Comparison of ENCODE assay signal across 11 cellular contexts in genomic region chr6:160950507-160950906, GRCh38. TPM values are rescaled to one million over a fixed set of nuclear protein-coding genes. Genes with fewer than 3 reads are reported as not detected.
DNase-seq lines count a peak whose midpoint lies in the region; ATAC-seq and TF ChIP-seq lines count a peak whose summit lies in the region.
"Had no signal": no experiment of that assay in that cellular context is flagged by ENCODE, and none has a peak within 500 bp of the region (broad histone marks: within the 10 kb centered on the region; RNA-seq: fewer than 3 reads in every experiment).

No MANE protein-coding gene starts in this region.

- H3K27me3 ChIP-seq in GM23248 (replicated peaks; ENCODE audit: insufficient read depth) = no peaks in the 10 kb centered on the region
- H3K27me3 ChIP-seq in ascending aorta = no peaks in the 10 kb centered on the region
- H3K27me3 ChIP-seq in heart left ventricle = no peaks in the 10 kb centered on the region
- H3K27me3 ChIP-seq in BE2C = no peaks in the 10 kb centered on the region; the same call in 1 of the 2 replicates

- intact Hi-C loops in ascending aorta (cut with DNase I) (no loop called here), heart left ventricle (cut with DNase I) (loop anchor here in 1 of 10 donors (1.0 kb wide), 1 partner anchor 23 kb away; no protein-coding TSS in a partner anchor)

- H3K4me3 ChIP-seq in GM23248 = no peak overlapping the region
- H3K4me3 ChIP-seq in ascending aorta = peak overlapping the region in 1 of 2 donors; percentile 25
- H3K4me3 ChIP-seq in heart left ventricle = no peak overlapping the region
- no peak overlapping the region for H3K4me3 ChIP-seq in BE2C (ENCODE audit: low read depth, low read length)

- H3K9me2 ChIP-seq in GM23248 (ENCODE audit: insufficient read depth) = no peaks in the 10 kb centered on the region

- 58 to 60% methylated on average over 4 of the region's 4 CpGs for WGBS in GM23248 (ENCODE audit: low coverage in 1 of 2, low lambda C conversion rate in 2 of 2, missing lambda C conversion rate in 2 of 2), 2 experiments
- 8 to 13% (median 10%) methylated on average over 4 of the region's 4 CpGs for WGBS in heart left ventricle, 4 donors

- no peaks in the 10 kb centered on the region for H4K20me1 ChIP-seq in GM23248 (ENCODE audit: insufficient read depth)

- peak; percentile 87 for DNase-seq in GM23248
- no peak for DNase-seq in ascending aorta (ENCODE audit: low spot score in 2 of 2)
- peak in 2 of 5 donors; percentile 33 to 50 for DNase-seq in heart left ventricle
- DNase-seq in renal cortical epithelial cell (ENCODE audit: low read depth) = peak; percentile 79
- no peak for DNase-seq in NK-92 (lab: John Stamatoyannopoulos, UW; ENCODE audit: unreplicated experiment)
- no peak for DNase-seq in BE2C
- no peak for DNase-seq in nephron progenitor cell
- DNase-seq in NCI-H146 (lab: John Stamatoyannopoulos, UW) = no peak
- DNase-seq: activated CD4-positive, CD25-positive, alpha-beta regulatory T cell treated with anti-CD3 and anti-CD28 coated beads, Interleukin-2, amount 50 U/mL, for 72 hours; activated naive CD4-positive, alpha-beta T cell; NCI-H1694 treated with DMSO at 0.1 percent for 48 hours had no signal

- ATAC-seq in heart left ventricle = peak; percentile 75 to 94 (median 86)

- H3K4me2 ChIP-seq in GM23248 (ENCODE audit: unreplicated experiment) = peak overlapping the region; percentile 31

- no peak overlapping the region for H3K27ac Mint-ChIP-seq in nephron progenitor cell

- H3K9me3 ChIP-seq in GM23248 (ENCODE audit: low read depth) = no peaks in the 10 kb centered on the region
- H3K9me3 ChIP-seq in ascending aorta = no peaks in the 10 kb centered on the region
- no peaks in the 10 kb centered on the region for H3K9me3 ChIP-seq in heart left ventricle
- no peaks in the 10 kb centered on the region for H3K9me3 ChIP-seq in BE2C

- TF ChIP-seq CTCF in ascending aorta (IDR thresholded peaks at IDR 0.05) (no peak), heart left ventricle (IDR thresholded peaks at IDR 0.05) (no peak), BE2C (IDR thresholded peaks at IDR 0.05; ENCODE audit: low read depth, low read length) (no peak), nephron progenitor cell (IDR thresholded peaks at IDR 0.05) (no peak)

- H3K36me3 ChIP-seq in GM23248 (ENCODE audit: low read depth) = no peaks in the 10 kb centered on the region
- H3K36me3 ChIP-seq in ascending aorta = no peaks in the 10 kb centered on the region
- no peaks in the 10 kb centered on the region for H3K36me3 ChIP-seq in heart left ventricle
- H3K36me3 ChIP-seq in BE2C = no peaks in the 10 kb centered on the region

- H3K27me3 Mint-ChIP-seq in nephron progenitor cell (ENCODE audit: low read depth, poor library complexity) = no peaks in the 10 kb centered on the region

- H3F3A ChIP-seq in GM23248 (ENCODE audit: insufficient read depth) = 0 out of 2 replicates have a peak, but pooled peaks cover 9% of the 10 kb centered on the region

- peak overlapping the region; percentile 55 for H2AFZ ChIP-seq in GM23248

- in situ Hi-C loops in GM23248 (cut with MboI) = no loop called here

- H3K36me3 Mint-ChIP-seq in nephron progenitor cell (ENCODE audit: low read depth) = no peaks in the 10 kb centered on the region

- TF ChIP-seq POLR2A in heart left ventricle (IDR thresholded peaks at IDR 0.05) = no peak

- H3K27ac ChIP-seq in GM23248 (peak overlapping the region; percentile 71), ascending aorta (peak overlapping the region; percentile 68 to 72), heart left ventricle (peak overlapping the region in 11 of 12 donors; percentile 36 to 72 (median 70))

- H3K79me2 ChIP-seq in GM23248 (ENCODE audit: insufficient read depth) = no peaks in the 10 kb centered on the region

- H3K4me1 ChIP-seq in GM23248 (ENCODE audit: insufficient read depth) (peaks cover 13% of the 10 kb centered on the region), ascending aorta (peaks cover 0 to 5% of the 10 kb centered on the region in 2 donors), heart left ventricle (peaks cover 0 to 22% (median 9%) of the 10 kb centered on the region in 12 donors), BE2C (no peaks in the 10 kb centered on the region)

- peak overlapping the region; percentile 70 for H3K9ac ChIP-seq in GM23248

- no peak overlapping the region for H3K4me3 Mint-ChIP-seq in nephron progenitor cell

- no peaks in the 10 kb centered on the region for H3K9me3 Mint-ChIP-seq in nephron progenitor cell

- H3K4me1 Mint-ChIP-seq in nephron progenitor cell = no peaks in the 10 kb centered on the region

RNA-seq across cellular contexts. Expression of gene MAP3K4, which starts 41.1 kb away (rescaled TPM):
- 24.0 and 26.2 TPM in 2 replicates for total RNA-seq in GM23248 (2014; rRNA removed; shearing (Covaris generic))
- 8.4 and 13.0 TPM in 2 replicates for polyA plus RNA-seq in GM23248 (2016; fragmentation: Nextera tagmentation; extraction: Ambion mirVana)
- total RNA-seq in ascending aorta = 14.9 TPM
- 10 to 100 TPM; 18.3 to 39.1 (median 29.2) TPM for total RNA-seq in heart left ventricle
- 10 to 100 TPM in 1 of 2 donors, 1 to 10 TPM in 1; 9.2 to 16.2 TPM for polyA plus RNA-seq in heart left ventricle
- total RNA-seq in renal cortical epithelial cell = 28.5 and 45.9 TPM in 2 replicates
- 16.4 TPM for polyA plus RNA-seq in BE2C (2012; ENCODE audit: insufficient read depth, insufficient read length, low read depth)

Comparison
In these comparisons a context has a peak if more than half of its experiments do, and no peak if none do; other contexts are left out.
1. DNase-seq: peak in GM23248 (single experiment) and renal cortical epithelial cell (single experiment); none in ascending aorta (0 of 2), NK-92 (single experiment), BE2C (single experiment), nephron progenitor cell (single experiment) and NCI-H146 (single experiment).
2. Peak in every context shown above with its lines, with median percentiles within 50 percentile points of each other: H3K27ac ChIP-seq.